8 cellular contexts compared by ENCODE assay signal in genomic region chr16:24010440-24011089, GRCh38.
DNase-seq lines count a peak whose midpoint lies in the region; ATAC-seq and TF ChIP-seq lines count a peak whose summit lies in the region.

No MANE protein-coding gene starts in this region.

- peaks cover 10% of the 10 kb centered on the region for H3K36me3 Mint-ChIP-seq in activated naive CD8-positive, alpha-beta T cell treated with anti-CD3 and anti-CD28 coated beads, Interleukin-2, amount 10 ng/mL, durations not matched to agents 7 days and 5 days

- no peaks in the 10 kb centered on the region for H3K27me3 Mint-ChIP-seq in activated naive CD8-positive, alpha-beta T cell treated with anti-CD3 and anti-CD28 coated beads, Interleukin-2, amount 10 ng/mL, durations not matched to agents 7 days and 5 days

- H3K9me3 ChIP-seq in MG63: no peaks in the 10 kb centered on the region

- no peaks in the 10 kb centered on the region for H3K9me3 Mint-ChIP-seq in activated naive CD8-positive, alpha-beta T cell treated with anti-CD3 and anti-CD28 coated beads, Interleukin-2, amount 10 ng/mL, durations not matched to agents 7 days and 5 days

- no peak overlapping the region for H3K27ac Mint-ChIP-seq in activated naive CD8-positive, alpha-beta T cell treated with anti-CD3 and anti-CD28 coated beads, Interleukin-2, amount 10 ng/mL, durations not matched to agents 7 days and 5 days

- H3K36me3 ChIP-seq in MG63: no peaks in the 10 kb centered on the region

- peaks cover 45% of the 10 kb centered on the region for H3K4me1 Mint-ChIP-seq in activated naive CD8-positive, alpha-beta T cell treated with anti-CD3 and anti-CD28 coated beads, Interleukin-2, amount 10 ng/mL, durations not matched to agents 7 days and 5 days

- peaks cover 5% of the 10 kb centered on the region for H3K27me3 ChIP-seq in MG63

- no peak overlapping the region for H3K4me3 ChIP-seq in MG63

- no peak overlapping the region for H3K4me3 Mint-ChIP-seq in activated naive CD8-positive, alpha-beta T cell treated with anti-CD3 and anti-CD28 coated beads, Interleukin-2, amount 10 ng/mL, durations not matched to agents 7 days and 5 days

- ATAC-seq in activated naive CD8-positive, alpha-beta T cell treated with anti-CD3 and anti-CD28 coated beads, Interleukin-2, amount 10 ng/mL, durations not matched to agents 7 days and 5 days (ENCODE audit: low read depth): peak; percentile 53
- ATAC-seq in left cardiac atrium: peak; percentile 70 to 76
- no peak for ATAC-seq in HG02840 (IDR thresholded peaks at IDR 0.05; ENCODE audit: low FRiP score, unreplicated experiment)

- DNase-seq in GM10266 (ENCODE audit: extremely low spot score) (peak; percentile 57), MG63 (peak; percentile 34), SKM-1 (lab: John Stamatoyannopoulos, UW; ENCODE audit: unreplicated experiment) (peak; percentile 83), left cardiac atrium (peak; percentile 84), renal cortical epithelial cell (ENCODE audit: low read depth) (peak; percentile 51), NCI-H2171 treated with DMSO at 0.1 percent for 48 hours (lab: John Stamatoyannopoulos, UW) (no peak)
- DNase-seq in activated naive CD8-positive, alpha-beta T cell treated with anti-CD3 and anti-CD28 coated beads, Interleukin-2, amount 10 ng/mL, durations not matched to agents 7 days and 5 days: peak; percentile 67

- TF ChIP-seq CTCF in GM10266 (IDR thresholded peaks at IDR 0.05; ENCODE audit: control insufficient read depth, insufficient read depth, low read depth, missing control alignments): peak; percentile 83

- intact Hi-C loops in left cardiac atrium (cut with DNase I): loop anchor here (5.0 to 10.0 kb wide), 3 partner anchors 206 to 273 kb away; no protein-coding TSS in a partner anchor

- POLR2A ChIA-PET in activated naive CD8-positive, alpha-beta T cell treated with anti-CD3 and anti-CD28 coated beads, Interleukin-2, amount 10 ng/mL, durations not matched to agents 7 days and 5 days (lab: Charles Lee): interaction anchor here (0.7 to 1.7 kb wide), 3 partner anchors 24 to 207 kb away, joined by 3 to 6 read pairs (median 3); no protein-coding TSS in a partner anchor
